Comparison of ENCODE assay signal across 1 cellular context in genomic region chr5:5351288-5352089, GRCh38.
TF ChIP-seq lines count a peak whose summit lies in the region.

No MANE protein-coding gene starts in this region.

TF ChIP-seq in HepG2, 621 proteins besides CTCF, POLR2A, EP300 and RAD21 (continued from another document and continues in another):
- TF ChIP-seq GPN1 (CRISPR knock-in tag; IDR thresholded peaks at IDR 0.05; ENCODE audit: borderline replicate concordance) (no peak), CEBPZ (IDR thresholded peaks at IDR 0.05; ENCODE audit: low read length) (no peak), ZBTB21 (CRISPR knock-in tag; IDR thresholded peaks at IDR 0.05) (no peak), SKI (IDR thresholded peaks at IDR 0.05; ENCODE audit: partially characterized antibody) (no peak), FUBP1 (CRISPR knock-in tag; IDR thresholded peaks at IDR 0.05; ENCODE audit: borderline replicate concordance) (no peak), ZNF674 (CRISPR knock-in tag; IDR thresholded peaks at IDR 0.05; ENCODE audit: low read depth) (no peak), IKZF5 (CRISPR knock-in tag; IDR thresholded peaks at IDR 0.05) (no peak), MLX (CRISPR knock-in tag; IDR thresholded peaks at IDR 0.05) (no peak), ZNF775 (CRISPR knock-in tag; IDR thresholded peaks at IDR 0.05; ENCODE audit: borderline replicate concordance) (no peak), KDM1A (CRISPR knock-in tag; IDR thresholded peaks at IDR 0.05) (no peak), ZNF777 (CRISPR knock-in tag; IDR thresholded peaks at IDR 0.05) (no peak), ZNF484 (CRISPR knock-in tag; IDR thresholded peaks at IDR 0.05; ENCODE audit: borderline replicate concordance, low read depth) (no peak), ZNF512B (CRISPR knock-in tag; IDR thresholded peaks at IDR 0.05; ENCODE audit: borderline replicate concordance) (no peak), ZNF354B (CRISPR knock-in tag; IDR thresholded peaks at IDR 0.05) (no peak), NR2F2 (IDR thresholded peaks at IDR 0.05; ENCODE audit: borderline replicate concordance, low read depth) (no peak), RBAK (CRISPR knock-in tag; IDR thresholded peaks at IDR 0.05) (no peak), PLSCR1 (CRISPR knock-in tag; IDR thresholded peaks at IDR 0.05; ENCODE audit: borderline replicate concordance) (no peak), TCF12 (IDR thresholded peaks at IDR 0.05) (no peak), TCF12 (CRISPR knock-in tag; IDR thresholded peaks at IDR 0.05) (no peak), PAWR (CRISPR knock-in tag; IDR thresholded peaks at IDR 0.05; ENCODE audit: borderline replicate concordance) (no peak), THRA (CRISPR knock-in tag; IDR thresholded peaks at IDR 0.05; ENCODE audit: borderline replicate concordance) (no peak), ZNF530 (CRISPR knock-in tag; IDR thresholded peaks at IDR 0.05; ENCODE audit: low read depth) (no peak), PRDM15 (CRISPR knock-in tag; IDR thresholded peaks at IDR 0.05) (no peak), PHF20 (CRISPR knock-in tag; IDR thresholded peaks at IDR 0.05) (no peak), GTF2F1 (IDR thresholded peaks at IDR 0.05; ENCODE audit: low read length) (no peak), ZNF407 (CRISPR knock-in tag; IDR thresholded peaks at IDR 0.05; ENCODE audit: not compliant biosample characterization) (no peak), SRF (IDR thresholded peaks at IDR 0.05; ENCODE audit: low read depth, low read length) (no peak), STAG1 (CRISPR knock-in tag; IDR thresholded peaks at IDR 0.05) (no peak)
